10 cellular contexts compared by ENCODE assay signal in the genomic region with DNA sequence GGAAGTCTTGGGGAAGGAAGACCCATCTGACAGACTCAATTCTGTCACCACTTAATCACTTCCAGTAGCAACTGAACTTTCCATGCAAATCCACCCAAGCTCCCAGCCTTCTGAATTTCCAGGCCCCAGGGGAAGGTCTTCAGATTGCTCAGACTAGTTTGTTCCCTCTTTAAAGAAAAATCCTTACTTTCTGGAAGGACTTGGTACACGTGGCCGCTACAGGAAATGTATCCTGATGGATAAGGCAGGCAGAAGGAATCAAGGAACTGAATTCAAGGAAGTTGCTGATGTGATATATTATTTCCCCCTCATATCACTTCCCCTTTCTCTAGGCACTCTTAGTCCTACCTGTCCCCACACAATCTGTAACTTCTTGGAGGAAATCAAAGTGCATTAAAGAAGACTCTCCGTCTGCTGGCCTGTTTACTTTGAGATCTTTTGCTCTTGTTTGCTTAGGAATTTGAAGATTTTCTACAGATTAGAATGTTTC. TPM values are rescaled to one million over a fixed set of nuclear protein-coding genes. Genes with fewer than 3 reads are reported as not detected.
DNase-seq lines count a peak whose midpoint lies in the region; ATAC-seq and TF ChIP-seq lines count a peak whose summit lies in the region.
"Had no signal": no experiment of that assay in that cellular context is flagged by ENCODE, and none has a peak within 500 bp of the region (broad histone marks: within the 10 kb centered on the region; RNA-seq: fewer than 3 reads in every experiment).

No MANE protein-coding gene starts in this region.

- no peak for TF ChIP-seq CTCF in SK-N-SH (IDR thresholded peaks at IDR 0.05)
- no peak for TF ChIP-seq CTCF in thoracic aorta (IDR thresholded peaks at IDR 0.05)

- H3K4me3 ChIP-seq in SK-N-SH (ENCODE audit: low read depth in 2 of 2, low read length in 1 of 2) (no peak overlapping the region), adipocyte (ENCODE audit: low read length) (no peak overlapping the region), thoracic aorta (no peak overlapping the region), HAP-1 (no peak overlapping the region)

- H3K27me3 ChIP-seq in SK-N-SH (ENCODE audit: insufficient read depth) (no peaks in the 10 kb centered on the region), adipocyte (replicated peaks; ENCODE audit: control insufficient read depth, insufficient read depth, low read length) (no peaks in the 10 kb centered on the region), thoracic aorta (replicated peaks; ENCODE audit: insufficient read depth) (no peaks in the 10 kb centered on the region), HAP-1 (ENCODE audit: low read depth) (no peaks in the 10 kb centered on the region)

- peak; percentile 12 for ATAC-seq in SK-N-SH treated with all-trans-retinoic acid at 6 μM for 48 hours
- no peak for ATAC-seq in thoracic aorta (ENCODE audit: insufficient number of reproducible peaks, low FRiP score, low read depth)
- ATAC-seq in GM19463 (IDR thresholded peaks at IDR 0.05; ENCODE audit: unreplicated experiment): no peak

- H3K4me1 Mint-ChIP-seq in immature natural killer cell: peaks cover 34 to 39% of the 10 kb centered on the region in 2 donors

- TF ChIP-seq RAD21 in SK-N-SH (IDR thresholded peaks at IDR 0.05; ENCODE audit: low read length): no peak

- peaks cover 27 to 31% of the 10 kb centered on the region in 2 experiments for H3K36me3 ChIP-seq in SK-N-SH (replicated peaks in 1 of 2; ENCODE audit: control insufficient read depth in 1 of 2, insufficient read depth in 2 of 2, low read length in 1 of 2)
- H3K36me3 ChIP-seq in adipocyte (ENCODE audit: control insufficient read depth, insufficient read depth, low read length, severe bottlenecking): peaks cover 33% of the 10 kb centered on the region
- H3K36me3 ChIP-seq in thoracic aorta: peaks cover 46% of the 10 kb centered on the region
- H3K36me3 ChIP-seq in HAP-1 (replicated peaks): peaks cover 33% of the 10 kb centered on the region

- POLR2A ChIA-PET in SK-N-SH (lab: Yijun Ruan, JAX): no interaction called here

- H3K4me2 ChIP-seq in SK-N-SH: no peak overlapping the region

- H3K27me3 Mint-ChIP-seq in immature natural killer cell (ENCODE audit: low read depth in 3 of 3): peaks cover 29 to 45% (median 43%) of the 10 kb centered on the region in 3 donors

- H3K27ac ChIP-seq in SK-N-SH (ENCODE audit: low read depth in 2 of 2, low read length in 1 of 2) (peak overlapping the region in 1 of 2 experiments; percentile 28; a peak in 1 of 4 replicates), thoracic aorta (peak overlapping the region; percentile 59 to 99)
- H3K27ac ChIP-seq: HL-60 had no signal

- no peak for TF ChIP-seq EP300 in SK-N-SH (IDR thresholded peaks at IDR 0.05; ENCODE audit: borderline replicate concordance in 1 of 2, low read depth in 1 of 2, low read length in 1 of 2)

- H3K9me3 ChIP-seq in SK-N-SH (no peaks in the 10 kb centered on the region), adipocyte (ENCODE audit: control insufficient read depth, low read length) (no peaks in the 10 kb centered on the region), thoracic aorta (no peaks in the 10 kb centered on the region), HAP-1 (no peaks in the 10 kb centered on the region)

- 65% methylated on average over 3 of the region's 3 CpGs for WGBS in SK-N-SH (ENCODE audit: low lambda C conversion rate)

- H3F3A ChIP-seq in SK-N-SH (replicated peaks; ENCODE audit: insufficient read depth): peaks cover 46% of the 10 kb centered on the region

- H3K79me2 ChIP-seq in SK-N-SH (ENCODE audit: insufficient read depth): peaks cover 19% of the 10 kb centered on the region

- H4K20me1 ChIP-seq in SK-N-SH (ENCODE audit: insufficient read depth): peaks cover 24% of the 10 kb centered on the region

- peak overlapping the region; percentile 14 to 80 (median 71) for H3K27ac Mint-ChIP-seq in immature natural killer cell

- no peak overlapping the region for H2AFZ ChIP-seq in SK-N-SH (ENCODE audit: low read depth)

- DNase-seq in SK-N-SH (no peak), adipocyte (ENCODE audit: low read depth) (peak; percentile 56), immature natural killer cell (no peak), thoracic aorta (ENCODE audit: low spot score) (no peak), NCI-H2196 (lab: John Stamatoyannopoulos, UW; ENCODE audit: unreplicated experiment) (no peak), HAP-1 (ENCODE audit: low spot score in 2 of 2) (no peak)
- DNase-seq: central memory CD4-positive, alpha-beta T cell had no signal

- H3K9ac ChIP-seq in SK-N-SH (no peak overlapping the region), adipocyte (ENCODE audit: low read length) (no peak overlapping the region)

- H3K9me3 Mint-ChIP-seq in immature natural killer cell: no peaks in the 10 kb centered on the region

- in situ Hi-C loops in HAP-1 (cut with MboI; ENCODE audit: low sequenced_read_pairs): no loop called here

- H3K4me3 Mint-ChIP-seq in immature natural killer cell: no peak overlapping the region

- peaks cover 25 to 42% (median 28%) of the 10 kb centered on the region in 3 donors for H3K36me3 Mint-ChIP-seq in immature natural killer cell

- CTCF ChIA-PET in SK-N-SH (lab: Yijun Ruan, JAX): no interaction called here

- H3K4me1 ChIP-seq in SK-N-SH (ENCODE audit: control insufficient read depth in 1 of 2, insufficient read depth in 2 of 2, low read depth in 1 of 2, low read length in 1 of 2) (peaks cover 13 to 18% of the 10 kb centered on the region in 2 experiments; a peak in 3 of 4 replicates), adipocyte (ENCODE audit: control insufficient read depth, insufficient read depth, low read length) (peaks cover 41% of the 10 kb centered on the region), thoracic aorta (ENCODE audit: control insufficient read depth in 1 of 2, low read depth in 2 of 2) (peaks cover 32 to 50% of the 10 kb centered on the region in 2 donors), HAP-1 (peaks cover 19% of the 10 kb centered on the region)

- no peaks in the 10 kb centered on the region for H3K9me2 ChIP-seq in SK-N-SH

TF ChIP-seq in SK-N-SH treated with all-trans-retinoic acid at 6 μM for 48 hours, 23 proteins besides CTCF, POLR2A, EP300 and RAD21 (continues in another document):
- no peak for TF ChIP-seq CSDC2 (CRISPR knock-in tag; IDR thresholded peaks at IDR 0.05)
- no peak for TF ChIP-seq ZFP3 (CRISPR knock-in tag; IDR thresholded peaks at IDR 0.05)
- TF ChIP-seq ISL1 (CRISPR knock-in tag; IDR thresholded peaks at IDR 0.05): no peak
- no peak for TF ChIP-seq GLIS3 (CRISPR knock-in tag; IDR thresholded peaks at IDR 0.05)
- TF ChIP-seq, protein P1, sequence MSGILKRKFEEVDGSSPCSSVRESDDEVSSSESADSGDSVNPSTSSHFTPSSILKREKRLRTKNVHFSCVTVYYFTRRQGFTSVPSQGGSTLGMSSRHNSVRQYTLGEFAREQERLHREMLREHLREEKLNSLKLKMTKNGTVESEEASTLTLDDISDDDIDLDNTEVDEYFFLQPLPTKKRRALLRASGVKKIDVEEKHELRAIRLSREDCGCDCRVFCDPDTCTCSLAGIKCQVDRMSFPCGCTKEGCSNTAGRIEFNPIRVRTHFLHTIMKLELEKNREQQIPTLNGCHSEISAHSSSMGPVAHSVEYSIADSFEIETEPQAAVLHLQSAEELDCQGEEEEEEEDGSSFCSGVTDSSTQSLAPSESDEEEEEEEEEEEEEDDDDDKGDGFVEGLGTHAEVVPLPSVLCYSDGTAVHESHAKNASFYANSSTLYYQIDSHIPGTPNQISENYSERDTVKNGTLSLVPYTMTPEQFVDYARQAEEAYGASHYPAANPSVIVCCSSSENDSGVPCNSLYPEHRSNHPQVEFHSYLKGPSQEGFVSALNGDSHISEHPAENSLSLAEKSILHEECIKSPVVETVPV (CRISPR knock-in tag; IDR thresholded peaks at IDR 0.05): no peak
- no peak for TF ChIP-seq ZC3H10 (CRISPR knock-in tag; IDR thresholded peaks at IDR 0.05)
- TF ChIP-seq RARB (CRISPR knock-in tag; IDR thresholded peaks at IDR 0.05): no peak
- TF ChIP-seq ZNF8 (CRISPR knock-in tag; IDR thresholded peaks at IDR 0.05): no peak
- no peak for TF ChIP-seq TOX (CRISPR knock-in tag; IDR thresholded peaks at IDR 0.05; ENCODE audit: borderline replicate concordance)
- TF ChIP-seq ARNTL (CRISPR knock-in tag; IDR thresholded peaks at IDR 0.05; ENCODE audit: borderline replicate concordance, low read depth): no peak

TF ChIP-seq in SK-N-SH, 30 proteins besides CTCF, POLR2A, EP300 and RAD21 (continues in another document):
- TF ChIP-seq JUND (IDR thresholded peaks at IDR 0.05) (no peak), FOXM1 (IDR thresholded peaks at IDR 0.05; ENCODE audit: low read depth) (no peak), CHD2 (IDR thresholded peaks at IDR 0.05; ENCODE audit: low read length, partially characterized antibody) (no peak), MXI1 (IDR thresholded peaks at IDR 0.05; ENCODE audit: low read depth, low read length) (no peak), ELF1 (IDR thresholded peaks at IDR 0.05) (no peak), GATA2 (CRISPR knock-in tag; IDR thresholded peaks at IDR 0.05) (no peak), EZH2phosphoT487 (IDR thresholded peaks at IDR 0.05; ENCODE audit: borderline replicate concordance, low read depth) (no peak), GABPA (IDR thresholded peaks at IDR 0.05; ENCODE audit: low read depth) (no peak), TCF12 (IDR thresholded peaks at IDR 0.05) (no peak), RXRA (IDR thresholded peaks at IDR 0.05; ENCODE audit: borderline replicate concordance, low read depth) (no peak), NRF1 (IDR thresholded peaks at IDR 0.05; ENCODE audit: low read depth, low read length) (no peak)
- TF ChIP-seq, protein P2, sequence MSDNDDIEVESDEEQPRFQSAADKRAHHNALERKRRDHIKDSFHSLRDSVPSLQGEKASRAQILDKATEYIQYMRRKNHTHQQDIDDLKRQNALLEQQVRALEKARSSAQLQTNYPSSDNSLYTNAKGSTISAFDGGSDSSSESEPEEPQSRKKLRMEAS (IDR thresholded peaks at IDR 0.05; ENCODE audit: low read depth): no peak
- TF ChIP-seq, protein P3, sequence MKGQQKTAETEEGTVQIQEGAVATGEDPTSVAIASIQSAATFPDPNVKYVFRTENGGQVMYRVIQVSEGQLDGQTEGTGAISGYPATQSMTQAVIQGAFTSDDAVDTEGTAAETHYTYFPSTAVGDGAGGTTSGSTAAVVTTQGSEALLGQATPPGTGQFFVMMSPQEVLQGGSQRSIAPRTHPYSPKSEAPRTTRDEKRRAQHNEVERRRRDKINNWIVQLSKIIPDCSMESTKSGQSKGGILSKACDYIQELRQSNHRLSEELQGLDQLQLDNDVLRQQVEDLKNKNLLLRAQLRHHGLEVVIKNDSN (IDR thresholded peaks at IDR 0.05; ENCODE audit: borderline replicate concordance, low read depth): no peak

RNA-seq across cellular contexts. Expression of a gene that starts 6.4 kb away (rescaled TPM):
- polyA plus RNA-seq in SK-N-SH (2012; rRNA removed): 56.3 and 56.7 TPM in 2 replicates
- 30.8 and 34.1 TPM in 2 replicates for polyA plus RNA-seq in SK-N-SH (2012; cell fraction: cytosol; rRNA removed)
- 154 and 164 TPM in 2 replicates for polyA plus RNA-seq in SK-N-SH (2012; cell fraction: nucleus; rRNA removed)
- 100 to 1,000 TPM; 339 to 579 (median 435) TPM for polyA plus RNA-seq in immature natural killer cell
- total RNA-seq in thoracic aorta: 100 to 1,000 TPM; 366 to 378 TPM
